Comparison of ENCODE assay signal across 6 cellular contexts in the genomic region with DNA sequence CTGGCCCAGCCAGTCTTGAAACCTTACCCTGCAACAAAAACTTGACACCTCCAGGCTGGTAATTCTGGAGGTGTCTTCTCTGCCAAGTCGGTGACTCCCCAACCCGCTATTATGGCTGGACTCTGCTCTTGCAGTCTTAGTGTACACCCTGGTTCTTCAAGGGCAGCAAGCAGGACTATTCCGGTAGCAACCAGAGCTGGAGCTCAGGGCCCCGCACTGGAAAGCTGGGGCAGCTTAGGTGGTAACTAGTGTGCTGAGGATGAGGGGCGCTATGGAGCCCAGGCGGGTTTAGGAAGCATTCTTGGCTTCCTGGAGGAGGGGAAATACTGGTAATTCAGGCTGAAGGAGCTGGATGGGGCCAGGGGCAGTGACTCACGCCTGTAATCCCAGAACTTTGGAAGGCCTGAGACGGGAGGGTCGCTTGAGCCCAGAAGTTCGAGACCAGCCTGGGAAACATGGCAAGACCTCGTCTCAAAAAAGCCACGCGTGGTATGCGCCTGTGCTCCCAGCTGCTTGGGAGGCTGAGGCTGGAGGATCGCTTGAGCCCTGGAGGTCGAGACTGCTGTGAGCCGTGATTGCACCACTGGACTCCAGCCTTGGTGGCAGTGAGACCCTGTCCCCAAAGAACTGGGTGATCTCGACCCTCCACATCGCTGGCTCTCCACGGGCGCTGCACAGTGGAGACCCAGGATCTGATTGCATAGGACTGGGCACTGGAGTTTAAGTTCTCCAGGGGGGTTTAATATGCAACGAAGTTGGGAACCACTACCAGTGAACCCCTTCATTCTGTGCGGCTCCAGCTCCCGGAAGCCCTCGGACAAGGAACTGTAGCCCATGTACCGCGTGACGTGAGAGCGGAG.
DNase-seq lines count a peak whose midpoint lies in the region; ATAC-seq and TF ChIP-seq lines count a peak whose summit lies in the region.

No MANE protein-coding gene starts in this region.

- H3K9me3 ChIP-seq in mucosa of rectum (ENCODE audit: control insufficient read depth in 2 of 2, low read length in 2 of 2) = no peaks in the 10 kb centered on the region

- H3K27ac ChIP-seq in mucosa of rectum (ENCODE audit: low read depth in 2 of 2, low read length in 2 of 2) = peak overlapping the region; percentile 96 to 99

- no peak overlapping the region for H3K27ac Mint-ChIP-seq in activated naive CD8-positive, alpha-beta T cell treated with anti-CD3 and anti-CD28 coated beads, Interleukin-2, amount 50 U/mL, for 24 hours

- H3K9ac ChIP-seq in mucosa of rectum (ENCODE audit: low read depth in 1 of 2, low read length in 2 of 2) = peak overlapping the region; percentile 95 to 97

- no peaks in the 10 kb centered on the region for H3K9me3 Mint-ChIP-seq in activated naive CD8-positive, alpha-beta T cell treated with anti-CD3 and anti-CD28 coated beads, Interleukin-2, amount 50 U/mL, for 24 hours

- H3K4me1 ChIP-seq in mucosa of rectum (ENCODE audit: control insufficient read depth in 2 of 2, insufficient read depth in 2 of 2, low read length in 2 of 2) = peaks cover 35 to 47% of the 10 kb centered on the region in 2 donors

- peaks cover 10% of the 10 kb centered on the region for H3K4me1 Mint-ChIP-seq in activated naive CD8-positive, alpha-beta T cell treated with anti-CD3 and anti-CD28 coated beads, Interleukin-2, amount 50 U/mL, for 24 hours

- peak overlapping the region; percentile 40 for H3K4me3 Mint-ChIP-seq in activated naive CD8-positive, alpha-beta T cell treated with anti-CD3 and anti-CD28 coated beads, Interleukin-2, amount 50 U/mL, for 24 hours

- H3K36me3 Mint-ChIP-seq in activated naive CD8-positive, alpha-beta T cell treated with anti-CD3 and anti-CD28 coated beads, Interleukin-2, amount 50 U/mL, for 24 hours (ENCODE audit: low read depth) = peaks cover 14% of the 10 kb centered on the region

- H3K4me3 ChIP-seq in GM12864 (ENCODE audit: low read depth, low read length) (peak overlapping the region; percentile 72), mucosa of rectum (ENCODE audit: low read length in 2 of 2) (peak overlapping the region; percentile 86 to 98)

- H3K27me3 Mint-ChIP-seq in activated naive CD8-positive, alpha-beta T cell treated with anti-CD3 and anti-CD28 coated beads, Interleukin-2, amount 50 U/mL, for 24 hours = peaks cover 23% of the 10 kb centered on the region

- H3K27me3 ChIP-seq in mucosa of rectum (ENCODE audit: control insufficient read depth in 2 of 2, insufficient read depth in 2 of 2, low read length in 2 of 2) = no peaks in the 10 kb centered on the region

- no peak for TF ChIP-seq CTCF in GM12864 (IDR thresholded peaks at IDR 0.05; ENCODE audit: low read depth, low read length, missing control alignments)

- DNase-seq in GM12864 (ENCODE audit: low read depth) (no peak), NAMALWA (ENCODE audit: low spot score) (no peak), COLO829 (ENCODE audit: low spot score) (no peak), midbrain (lab: John Stamatoyannopoulos, UW) (no peak)
- DNase-seq in activated naive CD8-positive, alpha-beta T cell treated with anti-CD3 and anti-CD28 coated beads, Interleukin-2, amount 50 U/mL, for 24 hours = no peak

- peaks cover 16 to 18% of the 10 kb centered on the region in 2 donors for H3K36me3 ChIP-seq in mucosa of rectum (ENCODE audit: control insufficient read depth in 2 of 2, insufficient read depth in 2 of 2, low read length in 2 of 2)

- ATAC-seq in activated naive CD8-positive, alpha-beta T cell treated with anti-CD3 and anti-CD28 coated beads, Interleukin-2, amount 50 U/mL, for 24 hours = no peak
